9 cellular contexts compared by ENCODE assay signal in the genomic region with DNA sequence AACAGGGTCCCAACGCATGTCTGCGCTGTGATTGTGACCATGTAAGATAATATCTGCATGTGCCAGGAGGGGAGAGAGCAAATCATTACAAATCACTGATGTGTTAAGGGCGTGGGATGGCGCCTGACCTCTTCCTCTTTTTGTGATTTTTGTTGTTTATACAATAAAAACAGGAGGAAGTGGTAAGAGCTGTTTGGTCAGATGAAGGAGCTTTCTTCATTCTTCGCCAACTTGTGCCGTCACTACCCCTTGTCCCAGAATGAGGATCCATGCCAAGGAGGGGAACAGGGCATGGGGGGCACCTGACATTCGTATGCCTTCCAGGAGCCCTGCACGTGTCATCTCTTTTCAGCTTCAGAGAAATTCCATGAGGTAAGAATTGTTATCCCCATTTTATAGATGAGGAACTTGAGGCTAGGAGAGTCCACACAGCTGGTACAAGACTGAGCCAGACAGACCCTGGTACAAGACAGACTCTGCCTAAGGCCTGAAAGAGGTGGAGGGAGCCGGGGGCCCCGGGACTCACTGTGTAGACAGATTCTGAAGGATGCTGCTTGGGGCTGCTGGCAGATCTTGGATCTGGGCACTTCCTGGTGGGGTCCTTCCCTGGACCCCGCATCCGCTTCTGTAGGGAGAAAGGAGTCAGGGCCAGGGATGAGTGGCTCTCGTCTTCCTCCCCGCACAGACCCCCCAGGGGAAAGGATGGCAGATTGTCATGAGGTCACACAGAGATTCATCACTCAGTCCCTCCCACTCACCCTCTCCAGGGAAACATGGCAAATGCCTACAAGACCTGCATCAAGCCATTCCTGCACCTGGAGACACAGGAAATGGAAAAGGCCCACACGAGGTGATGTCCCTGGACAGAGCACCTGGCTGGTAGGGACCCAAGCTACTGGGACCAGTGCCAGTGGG. TPM values are rescaled to one million over a fixed set of nuclear protein-coding genes. Genes with fewer than 3 reads are reported as not detected.
DNase-seq lines count a peak whose midpoint lies in the region; ATAC-seq and TF ChIP-seq lines count a peak whose summit lies in the region.
"Had no signal": no experiment of that assay in that cellular context is flagged by ENCODE, and none has a peak within 500 bp of the region (broad histone marks: within the 10 kb centered on the region; RNA-seq: fewer than 3 reads in every experiment).

No MANE protein-coding gene starts in this region.

- no peak overlapping the region for H3K4me3 Mint-ChIP-seq in activated T-cell treated with anti-CD3 and anti-CD28 coated beads, Interleukin-2, amount 50 U/mL, for 4 hours

- H3K9me3 Mint-ChIP-seq in activated T-cell treated with anti-CD3 and anti-CD28 coated beads, Interleukin-2, amount 50 U/mL, for 4 hours = no peaks in the 10 kb centered on the region

- peaks cover 17% of the 10 kb centered on the region for H3K4me1 Mint-ChIP-seq in activated T-cell treated with anti-CD3 and anti-CD28 coated beads, Interleukin-2, amount 50 U/mL, for 4 hours (ENCODE audit: low read depth)

- no peak for TF ChIP-seq CTCF in testis (IDR thresholded peaks at IDR 0.05)
- TF ChIP-seq CTCF in BE2C (IDR thresholded peaks at IDR 0.05; ENCODE audit: low read depth, low read length) = no peak

- H3K36me3 ChIP-seq in testis (ENCODE audit: low read depth, missing control alignments) = no peaks in the 10 kb centered on the region
- H3K36me3 ChIP-seq in BE2C = no peaks in the 10 kb centered on the region

- 78 to 88% methylated on average over 12 to 15 of the region's 15 CpGs for WGBS in testis, 2 donors

- no peak for TF ChIP-seq POLR2A in testis (IDR thresholded peaks at IDR 0.05)

- no peaks in the 10 kb centered on the region for H3K36me3 Mint-ChIP-seq in activated T-cell treated with anti-CD3 and anti-CD28 coated beads, Interleukin-2, amount 50 U/mL, for 4 hours (ENCODE audit: insufficient read depth)

- peak; percentile 62 for ATAC-seq in Right ventricle myocardium superior (ENCODE audit: poor library complexity)
- ATAC-seq in activated T-cell treated with anti-CD3 and anti-CD28 coated beads, Interleukin-2, amount 50 U/mL, for 4 hours = no peak

- intact Hi-C loops in Right ventricle myocardium superior (cut with DNase I) (no loop called here), testis (cut with DNase I; ENCODE audit: low total_unique reads) (no loop called here)

- no peak overlapping the region for H3K27ac ChIP-seq in testis
- H3K27ac ChIP-seq: A549 had no signal

- H3K4me1 ChIP-seq in testis = no peaks in the 10 kb centered on the region
- peaks cover 14% of the 10 kb centered on the region for H3K4me1 ChIP-seq in BE2C
- H3K4me1 ChIP-seq: A549 had no signal

- H3K27me3 ChIP-seq in testis = no peaks in the 10 kb centered on the region
- no peaks in the 10 kb centered on the region for H3K27me3 ChIP-seq in BE2C

- DNase-seq in NCI-H2196 (lab: John Stamatoyannopoulos, UW; ENCODE audit: unreplicated experiment) = peak; percentile 17
- no peak for DNase-seq in NCI-H2196 treated with DMSO at 0.1 percent for 48 hours (lab: John Stamatoyannopoulos, UW; ENCODE audit: unreplicated experiment)
- peak; percentile 85 for DNase-seq in OCI-M1 (lab: John Stamatoyannopoulos, UW)
- peak; percentile 55 for DNase-seq in Right ventricle myocardium superior
- DNase-seq in testis = peak; percentile 33
- DNase-seq in BE2C = no peak
- no peak for DNase-seq in activated T-cell treated with anti-CD3 and anti-CD28 coated beads, Interleukin-2, amount 50 U/mL, for 4 hours
- no peak for DNase-seq in EL

- no peaks in the 10 kb centered on the region for H3K9me3 ChIP-seq in testis
- H3K9me3 ChIP-seq in BE2C = no peaks in the 10 kb centered on the region
- H3K9me3 ChIP-seq: A549 had no signal

- H3K4me3 ChIP-seq in testis (no peak overlapping the region), BE2C (ENCODE audit: low read depth, low read length) (no peak overlapping the region)
- H3K4me3 ChIP-seq: A549 had no signal

- H3K27me3 Mint-ChIP-seq in activated T-cell treated with anti-CD3 and anti-CD28 coated beads, Interleukin-2, amount 50 U/mL, for 4 hours (ENCODE audit: low read depth) = peaks cover 3% of the 10 kb centered on the region

RNA-seq across cellular contexts. Expression of gene NFAM1, which starts 34.6 kb away (rescaled TPM):
- total RNA-seq in Right ventricle myocardium superior (1.9 TPM), testis (1 to 10 TPM in 1 of 2 donors, under 1 TPM in 1; 0.71 to 1.2 TPM)
- polyA plus RNA-seq in testis (ENCODE audit: insufficient read depth, low read depth, low replicate concordance) = 2.8 TPM
- 5.0 TPM for polyA plus RNA-seq in BE2C (2012; ENCODE audit: insufficient read depth, insufficient read length, low read depth)
- total RNA-seq in activated T-cell treated with anti-CD3 and anti-CD28 coated beads, Interleukin-2, amount 50 U/mL, for 4 hours = under 1 TPM in 2 of 3 donors, not detected in 1; 0.03 to 0.11 TPM
- polyA plus RNA-seq: A549 had no signal

Comparison
In these comparisons a context has a peak if more than half of its experiments do, and no peak if none do; other contexts are left out.
1. DNase-seq: peak in NCI-H2196 (single experiment), OCI-M1 (single experiment), Right ventricle myocardium superior (single experiment) and testis (single experiment); none in NCI-H2196 treated with DMSO at 0.1 percent for 48 hours (single experiment), BE2C (single experiment), activated T-cell treated with anti-CD3 and anti-CD28 coated beads, Interleukin-2, amount 50 U/mL, for 4 hours (single experiment) and EL (single experiment).